20 cellular contexts compared by ENCODE assay signal in genomic region chr9:450057-450456, GRCh38. TPM values are rescaled to one million over a fixed set of nuclear protein-coding genes. Genes with fewer than 3 reads are reported as not detected.
DNase-seq lines count a peak whose midpoint lies in the region; ATAC-seq, FAIRE-seq and TF ChIP-seq lines count a peak whose summit lies in the region.
"Had no signal": no experiment of that assay in that cellular context is flagged by ENCODE, and none has a peak within 500 bp of the region (broad histone marks: within the 10 kb centered on the region; RNA-seq: fewer than 3 reads in every experiment).

No MANE protein-coding gene starts in this region.

- intact Hi-C loops in mammary epithelial cell (cut with micrococcal nuclease): no loop called here
- intact Hi-C loops in breast epithelium (cut with DNase I; ENCODE audit: low total_unique reads): no loop called here
- intact Hi-C loops in stomach (cut with DNase I; ENCODE audit: low total_unique reads): no loop called here

- H3K36me3 ChIP-seq in mammary epithelial cell (ENCODE audit: insufficient read depth, low read length) (no peaks in the 10 kb centered on the region), breast epithelium (no peaks in the 10 kb centered on the region), astrocyte (ENCODE audit: insufficient read depth, low read length) (no peaks in the 10 kb centered on the region), stomach (peaks cover 0 to 56% (median 19%) of the 10 kb centered on the region in 4 donors)
- H3K36me3 ChIP-seq: BE2C, HAP-1 had no signal

- H3K27me3 ChIP-seq in mammary epithelial cell (ENCODE audit: insufficient read depth, low read length): no peaks in the 10 kb centered on the region
- H3K27me3 ChIP-seq in breast epithelium: no peaks in the 10 kb centered on the region
- no peaks in the 10 kb centered on the region for H3K27me3 ChIP-seq in astrocyte (ENCODE audit: insufficient read depth, low read length)
- H3K27me3 ChIP-seq in stomach: no peaks in the 10 kb centered on the region
- H3K27me3 ChIP-seq: BE2C had no signal

- H3K27me3 Mint-ChIP-seq in astrocyte (ENCODE audit: low read depth, unreplicated experiment): peaks cover 2% of the 10 kb centered on the region
- H3K27me3 Mint-ChIP-seq: CD4-positive, alpha-beta memory T cell; IgD-negative memory B cell had no signal

- in situ Hi-C loops in mammary epithelial cell (cut with MboI; ENCODE audit: low sequenced_read_pairs in 2 of 2): no loop called here

- no peak for TF ChIP-seq POLR2A in breast epithelium (IDR thresholded peaks at IDR 0.05)
- TF ChIP-seq POLR2A in stomach (IDR thresholded peaks at IDR 0.05): no peak

- H3K4me2 ChIP-seq in mammary epithelial cell (ENCODE audit: insufficient read depth, low read depth, low read length) (no peak overlapping the region), astrocyte (ENCODE audit: low read length) (no peak overlapping the region)

- no peaks in the 10 kb centered on the region for H4K20me1 ChIP-seq in mammary epithelial cell (ENCODE audit: insufficient read depth, low read length)
- H4K20me1 ChIP-seq in astrocyte (ENCODE audit: insufficient read depth, low read length): no peaks in the 10 kb centered on the region

- no peak overlapping the region for H3K4me3 Mint-ChIP-seq in astrocyte (ENCODE audit: unreplicated experiment)
- H3K4me3 Mint-ChIP-seq: CD4-positive, alpha-beta memory T cell had no signal

- dilution Hi-C loops in mammary epithelial cell (cut with HindIII; ENCODE audit: low sequenced_read_pairs): no loop called here

- H3K9ac ChIP-seq in mammary epithelial cell (ENCODE audit: insufficient read depth, low read length): no peak overlapping the region
- no peak overlapping the region for H3K9ac ChIP-seq in astrocyte (ENCODE audit: low read length)

- no peak for TF ChIP-seq CTCF in mammary epithelial cell (conservative IDR thresholded peaks at IDR 0.05 in 1 of 2, IDR thresholded peaks at IDR 0.05 in 1 of 2; ENCODE audit: extremely low read depth in 1 of 2, insufficient read depth in 1 of 2, low read depth in 1 of 2, low read length in 2 of 2)
- TF ChIP-seq CTCF in breast epithelium (IDR thresholded peaks at IDR 0.05): no peak
- no peak for TF ChIP-seq CTCF in astrocyte (IDR thresholded peaks at IDR 0.05; ENCODE audit: insufficient read depth, low read depth, low read length)
- no peak for TF ChIP-seq CTCF in stomach (IDR thresholded peaks at IDR 0.05)

- BruUV-seq in mammary epithelial cell (replicated peaks; lab: Mats Ljungman, UMichigan): no TSS peak

- no peak for ATAC-seq in GM21825 (IDR thresholded peaks at IDR 0.05; ENCODE audit: unreplicated experiment)
- ATAC-seq in left lobe of liver: no peak

- H3K9me3 ChIP-seq in mammary epithelial cell (replicated peaks; ENCODE audit: insufficient read depth, low read length): no peaks in the 10 kb centered on the region
- no peaks in the 10 kb centered on the region for H3K9me3 ChIP-seq in breast epithelium
- no peaks in the 10 kb centered on the region for H3K9me3 ChIP-seq in astrocyte (ENCODE audit: insufficient read depth, low read depth, low read length)
- H3K9me3 ChIP-seq in stomach: no peaks in the 10 kb centered on the region
- H3K9me3 ChIP-seq: BE2C, HAP-1 had no signal

- peak overlapping the region; percentile 19 for H3K27ac Mint-ChIP-seq in astrocyte (ENCODE audit: unreplicated experiment)
- H3K27ac Mint-ChIP-seq: IgD-negative memory B cell had no signal

- 47% methylated on average over 2 of the region's 2 CpGs for WGBS in mammary epithelial cell (ENCODE audit: low coverage, missing lambda C conversion rate)
- 45 to 89% (median 68%) methylated on average over 2 of the region's 2 CpGs for WGBS in stomach, 5 donors

- H3K4me1 Mint-ChIP-seq in astrocyte (ENCODE audit: low read depth, unreplicated experiment): peaks cover 21% of the 10 kb centered on the region

- H3K27ac ChIP-seq in mammary epithelial cell (ENCODE audit: insufficient read depth, low read depth, low read length): no peak overlapping the region
- no peak overlapping the region for H3K27ac ChIP-seq in breast epithelium
- H3K27ac ChIP-seq in astrocyte (ENCODE audit: low read depth, low read length): no peak overlapping the region
- H3K27ac ChIP-seq in stomach: no peak overlapping the region

- H3K4me3 ChIP-seq in mammary epithelial cell (replicated peaks in 1 of 3; ENCODE audit: insufficient read depth in 1 of 3, low read depth in 2 of 3, low read length in 3 of 3) (no peak overlapping the region), breast epithelium (no peak overlapping the region), astrocyte (ENCODE audit: insufficient read depth, low read depth, low read length) (no peak overlapping the region), stomach (no peak overlapping the region)
- H3K4me3 ChIP-seq: HAP-1 had no signal

- H3K9me3 Mint-ChIP-seq in astrocyte (ENCODE audit: unreplicated experiment): no peaks in the 10 kb centered on the region
- H3K9me3 Mint-ChIP-seq: CD4-positive, alpha-beta memory T cell; IgD-negative memory B cell had no signal

- H3K36me3 Mint-ChIP-seq in astrocyte (ENCODE audit: low read depth, unreplicated experiment): no peaks in the 10 kb centered on the region

- TF ChIP-seq EP300 in stomach (IDR thresholded peaks at IDR 0.05): no peak

- H3K79me2 ChIP-seq in mammary epithelial cell (ENCODE audit: insufficient read depth, low read length): no peaks in the 10 kb centered on the region
- H3K79me2 ChIP-seq in astrocyte (ENCODE audit: insufficient read depth, low read length): no peaks in the 10 kb centered on the region

- DNase-seq in mammary epithelial cell (peak; percentile 29), breast epithelium (ENCODE audit: low spot score in 2 of 2) (no peak), NCI-H226 (peak; percentile 52), astrocyte (ENCODE audit: low read depth) (no peak), stomach (no peak), left lobe of liver (ENCODE audit: low spot score) (no peak)
- DNase-seq: BE2C; CD4-positive, alpha-beta memory T cell; DMS79; MV-4-11; NCI-H1417 treated with DMSO at 0.1 percent for 48 hours; NCI-H1930; NCI-H446; NCI-H69; NK-92 treated with Interleukin-12 subunit alpha and Interleukin-12 subunit beta, amount 100 ng/mL, for 24 hours; SIG-M5 had no signal

- CTCF ChIA-PET in mammary epithelial cell (lab: Charles Lee; ENCODE audit: low non-redundant PET): no interaction called here

- no peak for FAIRE-seq in astrocyte (lab: Jason Lieb, UNC)
- FAIRE-seq: D721Med had no signal

- peak overlapping the region; percentile 28 for H2AFZ ChIP-seq in mammary epithelial cell (ENCODE audit: low read depth, low read length)
- no peak overlapping the region for H2AFZ ChIP-seq in astrocyte (ENCODE audit: low read depth, low read length)

- peaks cover 36% of the 10 kb centered on the region for H3K4me1 ChIP-seq in mammary epithelial cell (ENCODE audit: insufficient read depth, low read length)
- no peaks in the 10 kb centered on the region for H3K4me1 ChIP-seq in breast epithelium
- H3K4me1 ChIP-seq in astrocyte (ENCODE audit: insufficient read depth, low read length): no peaks in the 10 kb centered on the region
- H3K4me1 ChIP-seq in stomach: no peaks in the 10 kb centered on the region
- H3K4me1 ChIP-seq: BE2C, HAP-1 had no signal

RNA-seq across cellular contexts. Expression of gene KANK1, which starts 54.4 kb away (rescaled TPM):
- total RNA-seq in mammary epithelial cell (10 to 100 TPM; 52.7 to 75.5 TPM), breast epithelium (10 to 100 TPM; 59.4 to 76.7 (median 64.9) TPM), astrocyte (22.7 and 23.4 TPM in 2 replicates), stomach (10 to 100 TPM; 17.1 to 44.1 (median 32.1) TPM), left lobe of liver (66.4 TPM)
- polyA plus RNA-seq in mammary epithelial cell (80.2 TPM), stomach (10 to 100 TPM; 12.4 to 21.5 (median 14.1) TPM)
- 109 TPM for polyA minus RNA-seq in mammary epithelial cell

Comparison
In these comparisons a context has a peak if more than half of its experiments do, and no peak if none do; other contexts are left out.
1. DNase-seq: peak in mammary epithelial cell (single experiment) and NCI-H226 (single experiment); none in breast epithelium (0 of 2), astrocyte (single experiment), stomach (single experiment) and left lobe of liver (single experiment).